In genomic region chr17:63382136-63382535, GRCh38 we compare ENCODE assay signal across 23 cellular contexts.
DNase-seq lines count a peak whose midpoint lies in the region; ATAC-seq and FAIRE-seq lines count a peak whose summit lies in the region.
"Had no signal": no experiment of that assay in that cellular context is flagged by ENCODE, and none has a peak within 500 bp of the region (broad histone marks: within the 10 kb centered on the region; RNA-seq: fewer than 3 reads in every experiment).

No MANE protein-coding gene starts in this region.

- H3K14ac ChIP-seq in mesenchymal stem cell (ENCODE audit: low read length in 2 of 2), result no peak overlapping the region

- WGBS in mesenchymal stem cell, result 95% methylated on average over 2 of the region's 2 CpGs

- no peaks in the 10 kb centered on the region for H3K27me3 ChIP-seq in mesenchymal stem cell (ENCODE audit: control insufficient read depth in 1 of 2, insufficient read depth in 1 of 2, low read length in 2 of 2)
- H3K27me3 ChIP-seq: BLaER1 treated with 17β-estradiol and CSF1 and Interleukin-3, amounts not matched to agents 10 nM and 100 nM had no signal

- H2AFZ ChIP-seq in mesenchymal stem cell (ENCODE audit: low read depth, low read length), result no peak overlapping the region
- H2AFZ ChIP-seq: GM23338 had no signal

- no peak overlapping the region for H2BK120ac ChIP-seq in mesenchymal stem cell (ENCODE audit: low read depth, low read length)

- H2BK12ac ChIP-seq in mesenchymal stem cell (ENCODE audit: low read length in 2 of 2), result no peak overlapping the region

- H3K4ac ChIP-seq in mesenchymal stem cell (ENCODE audit: low read depth in 1 of 2, low read length in 2 of 2), result no peak overlapping the region

- H3K4me1 ChIP-seq in mesenchymal stem cell (ENCODE audit: control insufficient read depth, insufficient read depth, low read depth, low read length), result no peaks in the 10 kb centered on the region
- H3K4me1 ChIP-seq: BLaER1 treated with 17β-estradiol and CSF1 and Interleukin-3, amounts not matched to agents 10 nM and 100 nM had no signal

- H4K8ac ChIP-seq in mesenchymal stem cell (ENCODE audit: low read length), result no peak overlapping the region

- peaks cover 4% of the 10 kb centered on the region for H3K9me3 ChIP-seq in mesenchymal stem cell (ENCODE audit: control insufficient read depth, low read length)

- H2BK15ac ChIP-seq in mesenchymal stem cell (ENCODE audit: low read depth, poor library complexity, severe bottlenecking), result no peak overlapping the region

- H3K27ac ChIP-seq in mesenchymal stem cell (ENCODE audit: low read length, poor library complexity, severe bottlenecking), result no peak overlapping the region
- H3K27ac ChIP-seq: BLaER1 treated with 17β-estradiol and CSF1 and Interleukin-3, amounts not matched to agents 10 nM and 100 nM; HL-60 had no signal

- peaks cover 21% of the 10 kb centered on the region for H3K79me1 ChIP-seq in mesenchymal stem cell (replicated peaks; ENCODE audit: low read length, poor library complexity, severe bottlenecking)

- H3K23ac ChIP-seq in mesenchymal stem cell (ENCODE audit: low read length in 2 of 2), result no peak overlapping the region

- H4K91ac ChIP-seq in mesenchymal stem cell (ENCODE audit: low read length), result no peak overlapping the region

- H2BK5ac ChIP-seq in mesenchymal stem cell (ENCODE audit: low read depth, low read length, poor library complexity, severe bottlenecking), result no peak overlapping the region

- no peak overlapping the region for H3K4me3 ChIP-seq in mesenchymal stem cell (ENCODE audit: insufficient read depth in 1 of 2, low read depth in 1 of 2, low read length in 2 of 2)
- H3K4me3 ChIP-seq: BLaER1 treated with 17β-estradiol and CSF1 and Interleukin-3, amounts not matched to agents 10 nM and 100 nM; GM12878; GM23338 had no signal

- no peak for ATAC-seq in HG03108 (IDR thresholded peaks at IDR 0.05; ENCODE audit: unreplicated experiment)
- ATAC-seq in HG03280 (IDR thresholded peaks at IDR 0.05; ENCODE audit: unreplicated experiment), result no peak
- ATAC-seq in HG03095 (IDR thresholded peaks at IDR 0.05; ENCODE audit: unreplicated experiment), result no peak
- ATAC-seq: GM12878, GM23338 had no signal

- H3K4me2 ChIP-seq in mesenchymal stem cell (ENCODE audit: low read length, poor library complexity, severe bottlenecking), result no peak overlapping the region
- H3K4me2 ChIP-seq: BLaER1 treated with 17β-estradiol and CSF1 and Interleukin-3, amounts not matched to agents 10 nM and 100 nM; GM23338 had no signal

- no peak overlapping the region for H3K18ac ChIP-seq in mesenchymal stem cell (ENCODE audit: low read depth in 1 of 2, low read length in 2 of 2)

- no peak overlapping the region for H3K9ac ChIP-seq in mesenchymal stem cell (ENCODE audit: low read length)
- H3K9ac ChIP-seq: BLaER1 treated with 17β-estradiol and CSF1 and Interleukin-3, amounts not matched to agents 10 nM and 100 nM had no signal

- DNase-seq in ELR (ENCODE audit: low read depth) (peak; percentile 57), RPMI7951 (ENCODE audit: low read depth) (peak; percentile 20), mesenchymal stem cell (peak; percentile 29), cerebellum (ENCODE audit: low spot score) (no peak)
- DNase-seq: CD8-positive, alpha-beta memory T cell; DMS79 treated with DMSO at 0.1 percent for 48 hours; GDM1; NCI-H1417; NCI-H1930; NCI-H2171; NCI-H446; NCI-H748 treated with DMSO at 0.1 percent for 48 hours had no signal

- H3K36me3 ChIP-seq in mesenchymal stem cell (ENCODE audit: control insufficient read depth in 1 of 2, insufficient read depth in 2 of 2, low read depth in 1 of 2, low read length in 2 of 2), result peaks cover 0 to 22% of the 10 kb centered on the region in 2 experiments

- no peak overlapping the region for H2AK5ac ChIP-seq in mesenchymal stem cell (ENCODE audit: low read length, severe bottlenecking)

- FAIRE-seq in colon (lab: Jason Lieb, UNC), result peak; percentile 28
- FAIRE-seq: A204.1, D721Med, GM12878, HTR-8/SVneo had no signal
